ENCODE assay signal across 11 cellular contexts in the genomic region with DNA sequence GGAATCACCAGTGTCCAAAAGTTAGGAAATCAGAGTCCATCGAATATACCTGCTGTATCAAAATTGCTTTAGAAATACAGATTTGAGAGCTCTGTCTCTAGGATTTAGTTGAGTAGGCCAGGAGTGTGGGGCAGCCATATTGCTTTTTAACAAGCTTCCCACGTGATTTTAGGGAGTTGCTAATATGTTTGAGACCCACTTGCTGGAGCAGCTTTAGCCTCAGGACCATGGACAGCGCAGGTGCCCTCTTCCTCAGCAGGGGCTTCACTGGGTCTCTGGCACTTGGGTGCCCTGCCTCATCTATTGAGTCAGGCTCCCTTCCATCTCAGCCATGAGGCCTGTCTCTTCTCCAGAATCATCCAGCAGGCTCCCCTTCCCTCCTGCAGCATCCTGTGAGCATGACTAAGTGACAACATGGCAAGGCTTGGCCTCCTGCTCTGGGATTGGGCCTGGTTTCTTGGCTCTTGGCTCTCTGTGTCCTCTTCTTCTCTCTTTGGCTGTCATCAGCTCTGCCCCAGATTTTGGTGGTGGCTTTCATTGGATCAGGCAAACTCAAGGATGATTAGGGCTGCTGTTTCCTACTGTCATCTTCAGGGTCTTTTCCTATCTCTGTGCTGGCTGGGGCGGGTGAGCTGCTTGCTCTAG.
DNase-seq lines count a peak whose midpoint lies in the region; ATAC-seq and TF ChIP-seq lines count a peak whose summit lies in the region.
"Had no signal": no experiment of that assay in that cellular context is flagged by ENCODE, and none has a peak within 500 bp of the region (broad histone marks: within the 10 kb centered on the region; RNA-seq: fewer than 3 reads in every experiment).

No MANE protein-coding gene starts in this region.

- CTCF ChIA-PET in activated CD8-positive, alpha-beta memory T cell treated with anti-CD3 and anti-CD28 coated beads, Interleukin-2, amount 10 ng/mL, durations not matched to agents 7 days and 5 days (lab: Charles Lee), result no interaction called here

- no peak for ATAC-seq in activated CD8-positive, alpha-beta memory T cell treated with anti-CD3 and anti-CD28 coated beads, Interleukin-2, amount 10 ng/mL, durations not matched to agents 7 days and 5 days
- ATAC-seq: activated CD4-positive, CD25-positive, alpha-beta regulatory T cell treated with anti-CD3 and anti-CD28 coated beads, Interleukin-2, amount 50 U/mL, for 24 hours; stimulated activated effector memory CD8-positive, alpha-beta T cell treated with anti-CD3 and anti-CD28 coated beads, Interleukin-12 subunit alpha, Interleukin-12 subunit beta, amount 100 ng/mL, for 72 hours had no signal

- no peak overlapping the region for H3K27ac Mint-ChIP-seq in activated CD8-positive, alpha-beta memory T cell treated with anti-CD3 and anti-CD28 coated beads, Interleukin-2, amount 10 ng/mL, durations not matched to agents 7 days and 5 days
- no peak overlapping the region for H3K27ac Mint-ChIP-seq in progenitor cell of endocrine pancreas
- H3K27ac Mint-ChIP-seq: stimulated activated effector memory CD8-positive, alpha-beta T cell treated with anti-CD3 and anti-CD28 coated beads, Interleukin-12 subunit alpha, Interleukin-12 subunit beta, amount 100 ng/mL, for 72 hours had no signal

- TF ChIP-seq CTCF in choroid plexus epithelial cell (conservative IDR thresholded peaks at IDR 0.05; ENCODE audit: low read depth, low read length), result no peak
- TF ChIP-seq CTCF in progenitor cell of endocrine pancreas (IDR thresholded peaks at IDR 0.05; ENCODE audit: unreplicated experiment), result no peak

- DNase-seq in activated CD8-positive, alpha-beta memory T cell treated with anti-CD3 and anti-CD28 coated beads, Interleukin-2, amount 10 ng/mL, durations not matched to agents 7 days and 5 days, result peak; percentile 51
- no peak for DNase-seq in activated CD8-positive, alpha-beta memory T cell treated with anti-CD3 and anti-CD28 coated beads for 24 hours
- DNase-seq in NCI-H460 (ENCODE audit: extremely low read depth, low read depth) (peak; percentile 13), choroid plexus epithelial cell (ENCODE audit: low read depth) (peak; percentile 30), progenitor cell of endocrine pancreas (ENCODE audit: low spot score, unreplicated experiment) (peak; percentile 65), HT-29 (ENCODE audit: low spot score) (no peak), NCI-H748 (lab: John Stamatoyannopoulos, UW; ENCODE audit: unreplicated experiment) (no peak), D341Med (ENCODE audit: low spot score) (no peak)
- DNase-seq: Peyer's patch had no signal

- H3K27me3 Mint-ChIP-seq in activated CD8-positive, alpha-beta memory T cell treated with anti-CD3 and anti-CD28 coated beads, Interleukin-2, amount 10 ng/mL, durations not matched to agents 7 days and 5 days, result no peaks in the 10 kb centered on the region
- peaks cover 5% of the 10 kb centered on the region for H3K27me3 Mint-ChIP-seq in progenitor cell of endocrine pancreas

- H3K4me3 Mint-ChIP-seq in activated CD8-positive, alpha-beta memory T cell treated with anti-CD3 and anti-CD28 coated beads, Interleukin-2, amount 10 ng/mL, durations not matched to agents 7 days and 5 days, result no peak overlapping the region
- H3K4me3 Mint-ChIP-seq in progenitor cell of endocrine pancreas (ENCODE audit: low read depth), result no peak overlapping the region
- H3K4me3 Mint-ChIP-seq: stimulated activated effector memory CD8-positive, alpha-beta T cell treated with anti-CD3 and anti-CD28 coated beads, Interleukin-12 subunit alpha, Interleukin-12 subunit beta, amount 100 ng/mL, for 72 hours had no signal

- H3K9me3 Mint-ChIP-seq in activated CD8-positive, alpha-beta memory T cell treated with anti-CD3 and anti-CD28 coated beads, Interleukin-2, amount 10 ng/mL, durations not matched to agents 7 days and 5 days (ENCODE audit: low read depth), result no peaks in the 10 kb centered on the region
- H3K9me3 Mint-ChIP-seq in progenitor cell of endocrine pancreas (ENCODE audit: low read depth), result no peaks in the 10 kb centered on the region
- H3K9me3 Mint-ChIP-seq: stimulated activated effector memory CD8-positive, alpha-beta T cell treated with anti-CD3 and anti-CD28 coated beads, Interleukin-12 subunit alpha, Interleukin-12 subunit beta, amount 100 ng/mL, for 72 hours had no signal

- peaks cover 1% of the 10 kb centered on the region for H3K4me1 Mint-ChIP-seq in activated CD8-positive, alpha-beta memory T cell treated with anti-CD3 and anti-CD28 coated beads, Interleukin-2, amount 10 ng/mL, durations not matched to agents 7 days and 5 days
- H3K4me1 Mint-ChIP-seq in progenitor cell of endocrine pancreas (ENCODE audit: low read depth), result no peaks in the 10 kb centered on the region
- H3K4me1 Mint-ChIP-seq: stimulated activated effector memory CD8-positive, alpha-beta T cell treated with anti-CD3 and anti-CD28 coated beads, Interleukin-12 subunit alpha, Interleukin-12 subunit beta, amount 100 ng/mL, for 72 hours had no signal

- no peaks in the 10 kb centered on the region for H3K36me3 Mint-ChIP-seq in activated CD8-positive, alpha-beta memory T cell treated with anti-CD3 and anti-CD28 coated beads, Interleukin-2, amount 10 ng/mL, durations not matched to agents 7 days and 5 days
- H3K36me3 Mint-ChIP-seq in progenitor cell of endocrine pancreas (ENCODE audit: insufficient read depth), result no peaks in the 10 kb centered on the region
- H3K36me3 Mint-ChIP-seq: stimulated activated effector memory CD8-positive, alpha-beta T cell treated with anti-CD3 and anti-CD28 coated beads, Interleukin-12 subunit alpha, Interleukin-12 subunit beta, amount 100 ng/mL, for 72 hours had no signal

- no peak overlapping the region for H3K4me3 ChIP-seq in choroid plexus epithelial cell (ENCODE audit: low read depth, low read length)
- H3K4me3 ChIP-seq: Peyer's patch had no signal

Comparison
In these comparisons a context has a peak if more than half of its experiments do, and no peak if none do; other contexts are left out.
1. DNase-seq: peak in activated CD8-positive, alpha-beta memory T cell treated with anti-CD3 and anti-CD28 coated beads, Interleukin-2, amount 10 ng/mL, durations not matched to agents 7 days and 5 days (single experiment), NCI-H460 (single experiment), choroid plexus epithelial cell (single experiment) and progenitor cell of endocrine pancreas (single experiment); none in activated CD8-positive, alpha-beta memory T cell treated with anti-CD3 and anti-CD28 coated beads for 24 hours (single experiment), HT-29 (single experiment), NCI-H748 (single experiment) and D341Med (single experiment).